In genomic region chr19:51511353-51511752, GRCh38 we compare ENCODE assay signal across 10 cellular contexts. TPM values are rescaled to one million over a fixed set of nuclear protein-coding genes. Genes with fewer than 3 reads are reported as not detected.
DNase-seq lines count a peak whose midpoint lies in the region; ATAC-seq and TF ChIP-seq lines count a peak whose summit lies in the region.
"Had no signal": no experiment of that assay in that cellular context is flagged by ENCODE, and none has a peak within 500 bp of the region (broad histone marks: within the 10 kb centered on the region; RNA-seq: fewer than 3 reads in every experiment).

No MANE protein-coding gene starts in this region.

- peak; percentile 3 for TF ChIP-seq CTCF in AG04449 (IDR thresholded peaks at IDR 0.05; ENCODE audit: insufficient read depth, low read length, missing control alignments)
- TF ChIP-seq CTCF in GM06990 (IDR thresholded peaks at IDR 0.05; ENCODE audit: insufficient read depth, low read length, poor library complexity, severe bottlenecking) = peak; percentile 57

- H3K36me3 ChIP-seq in GM06990 (ENCODE audit: control insufficient read depth, insufficient read depth, low read length) (no peaks in the 10 kb centered on the region), NT2/D1 (ENCODE audit: insufficient read depth, insufficient read length, low read length) (no peaks in the 10 kb centered on the region)
- H3K36me3 ChIP-seq: SJCRH30 had no signal

- no peak for TF ChIP-seq POLR2A in erythroblast (IDR thresholded peaks at IDR 0.05; ENCODE audit: low read length)

- ATAC-seq in GM19395 (IDR thresholded peaks at IDR 0.05; ENCODE audit: unreplicated experiment) (no peak), sciatic nerve (no peak), GM18498 (IDR thresholded peaks at IDR 0.05; ENCODE audit: unreplicated experiment) (no peak)

- intact Hi-C loops in sciatic nerve (cut with DNase I) = no loop called here

- no peaks in the 10 kb centered on the region for H3K4me1 ChIP-seq in NT2/D1 (ENCODE audit: insufficient read depth, insufficient read length)
- H3K4me1 ChIP-seq: SJCRH30 had no signal

- POLR2A ChIA-PET in AG04449 (lab: Yijun Ruan, JAX) = no interaction called here

- CTCF ChIA-PET in AG04449 (lab: Yijun Ruan, JAX) = no interaction called here

- H3K9me3 ChIP-seq in NT2/D1 (ENCODE audit: insufficient read depth, low read length) = no peaks in the 10 kb centered on the region
- H3K9me3 ChIP-seq: SJCRH30 had no signal

- H3K4me3 ChIP-seq in AG04449 (ENCODE audit: low read depth, low read length) (no peak overlapping the region), GM06990 (replicated peaks; ENCODE audit: low read depth, low read length) (no peak overlapping the region), NT2/D1 (ENCODE audit: insufficient read length, low read depth) (no peak overlapping the region)
- H3K4me3 ChIP-seq: SJCRH30 had no signal

- no peak for DNase-seq in AG04449 (ENCODE audit: low read depth, low spot score)
- DNase-seq in GM06990 (ENCODE audit: extremely low read depth, insufficient read length) = no peak
- DNase-seq in NT2/D1 (ENCODE audit: low read depth, low spot score) = peak; percentile 6
- DNase-seq in erythroblast (lab: John Stamatoyannopoulos, UW) = peak; percentile 38 to 63
- no peak for DNase-seq in sciatic nerve (ENCODE audit: low spot score)
- no peak for DNase-seq in midbrain (lab: John Stamatoyannopoulos, UW)

- no peak overlapping the region for H3K9ac ChIP-seq in NT2/D1 (ENCODE audit: insufficient read length, low read depth)

- H3K27me3 ChIP-seq in GM06990 (replicated peaks; ENCODE audit: control insufficient read depth, insufficient read depth, low read length) (no peaks in the 10 kb centered on the region; the same call in 1 of the 2 replicates), NT2/D1 (ENCODE audit: insufficient read depth, insufficient read length) (no peaks in the 10 kb centered on the region)
- H3K27me3 ChIP-seq: SJCRH30 had no signal

RNA-seq across cellular contexts. Expression of gene SIGLEC12, which starts 9.8 kb away (rescaled TPM):
- not detected for total RNA-seq in sciatic nerve
- total RNA-seq: mononuclear cell, SJCRH30 had no signal

RNA-seq across cellular contexts. Expression of gene SIGLEC6, which starts 20.1 kb away (rescaled TPM):
- total RNA-seq in sciatic nerve = 2.4 TPM
- total RNA-seq: SJCRH30 had no signal

RNA-seq across cellular contexts. Expression of gene CEACAM18, which starts 33.0 kb away (rescaled TPM):
- not detected for total RNA-seq in sciatic nerve
- total RNA-seq: mononuclear cell, SJCRH30 had no signal

RNA-seq across cellular contexts. Expression of gene SIGLEC8, which starts 53.1 kb away (rescaled TPM):
- total RNA-seq in sciatic nerve = 0.49 TPM
- total RNA-seq: mononuclear cell, SJCRH30 had no signal

RNA-seq across cellular contexts. Expression of gene ZNF175, which starts 59.7 kb away (rescaled TPM):
- 17.9 TPM for total RNA-seq in sciatic nerve

Comparison
In these comparisons a context has a peak if more than half of its experiments do, and no peak if none do; other contexts are left out.
1. DNase-seq: peak in NT2/D1 (single experiment) and erythroblast (2 of 2); none in AG04449 (single experiment), GM06990 (single experiment), sciatic nerve (single experiment) and midbrain (single experiment).